In the genomic region with DNA sequence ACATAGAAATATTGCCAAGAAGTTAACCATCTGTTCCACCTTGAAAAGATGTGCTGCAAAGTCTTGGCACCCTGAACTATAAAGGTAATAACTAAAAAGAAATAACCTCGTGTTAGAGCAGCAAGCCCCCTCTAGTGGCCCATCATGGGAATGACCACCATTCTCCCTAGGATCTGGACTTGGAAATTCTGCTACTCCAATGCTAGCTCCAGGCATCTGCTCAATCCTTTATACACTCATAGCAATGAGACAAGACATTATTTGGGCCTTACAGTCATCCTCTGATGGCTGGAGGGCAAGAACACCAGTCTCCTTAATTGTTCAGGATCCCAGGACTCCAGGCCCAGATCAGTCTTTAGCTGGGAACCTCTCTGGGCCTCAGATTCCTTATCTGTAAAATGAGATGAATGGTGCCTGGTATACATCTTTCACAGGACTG, we compare ENCODE assay signal across 9 cellular contexts.
DNase-seq lines count a peak whose midpoint lies in the region; ATAC-seq and TF ChIP-seq lines count a peak whose summit lies in the region.
"Had no signal": no experiment of that assay in that cellular context is flagged by ENCODE, and none has a peak within 500 bp of the region (broad histone marks: within the 10 kb centered on the region; RNA-seq: fewer than 3 reads in every experiment).

No MANE protein-coding gene starts in this region.

- H3K4me3 Mint-ChIP-seq in activated CD4-positive, alpha-beta memory T cell treated with anti-CD3 and anti-CD28 coated beads, Interleukin-2, amount 10 ng/mL, durations not matched to agents 7 days and 5 days: no peak overlapping the region
- H3K4me3 Mint-ChIP-seq: central memory CD8-positive, alpha-beta T cell had no signal

- no peaks in the 10 kb centered on the region for H3K36me3 ChIP-seq in parathyroid adenoma (ENCODE audit: control insufficient read depth, insufficient read depth, low read length)

- H3K27me3 ChIP-seq in parathyroid adenoma (ENCODE audit: control insufficient read depth, insufficient read depth, low read length): no peaks in the 10 kb centered on the region

- peak; percentile 76 for ATAC-seq in HG02678 (IDR thresholded peaks at IDR 0.05; ENCODE audit: unreplicated experiment)
- no peak for ATAC-seq in HG02763 (IDR thresholded peaks at IDR 0.05; ENCODE audit: unreplicated experiment)

- no peaks in the 10 kb centered on the region for H3K36me3 Mint-ChIP-seq in activated CD4-positive, alpha-beta memory T cell treated with anti-CD3 and anti-CD28 coated beads, Interleukin-2, amount 10 ng/mL, durations not matched to agents 7 days and 5 days (ENCODE audit: low read depth)

- peak; percentile 17 to 28 for DNase-seq in activated CD4-positive, alpha-beta T cell treated with anti-CD3 and anti-CD28 coated beads for 24 hours (ENCODE audit: low read depth in 2 of 2)
- no peak for DNase-seq in activated CD4-positive, alpha-beta T cell treated with anti-CD3 and anti-CD28 coated beads for 1 hour
- DNase-seq in NCI-H345 (lab: John Stamatoyannopoulos, UW) (peak; percentile 51), foreskin melanocyte (peak; percentile 29)
- peak; percentile 31 for DNase-seq in activated CD4-positive, alpha-beta memory T cell treated with anti-CD3 and anti-CD28 coated beads, Interleukin-2, amount 10 ng/mL, durations not matched to agents 7 days and 5 days

- H3K27ac Mint-ChIP-seq in activated CD4-positive, alpha-beta memory T cell treated with anti-CD3 and anti-CD28 coated beads, Interleukin-2, amount 10 ng/mL, durations not matched to agents 7 days and 5 days: no peak overlapping the region

- no peak overlapping the region for H3K4me3 ChIP-seq in parathyroid adenoma (ENCODE audit: low read depth, low read length)

- H3K9me3 ChIP-seq in parathyroid adenoma (ENCODE audit: control insufficient read depth, low read length): no peaks in the 10 kb centered on the region

- no peaks in the 10 kb centered on the region for H3K27me3 Mint-ChIP-seq in activated CD4-positive, alpha-beta memory T cell treated with anti-CD3 and anti-CD28 coated beads, Interleukin-2, amount 10 ng/mL, durations not matched to agents 7 days and 5 days

- no peak overlapping the region for H3K4me2 ChIP-seq in parathyroid adenoma (ENCODE audit: low read length)

- H3K27ac ChIP-seq in parathyroid adenoma: no peak overlapping the region

- POLR2A ChIA-PET in activated CD4-positive, alpha-beta memory T cell treated with anti-CD3 and anti-CD28 coated beads, Interleukin-2, amount 10 ng/mL, durations not matched to agents 7 days and 5 days (lab: Charles Lee): no interaction called here

- peak; percentile 67 for TF ChIP-seq CTCF in parathyroid adenoma (IDR thresholded peaks at IDR 0.05)

- no peaks in the 10 kb centered on the region for H3K79me2 ChIP-seq in parathyroid adenoma

- no peaks in the 10 kb centered on the region for H3K4me1 ChIP-seq in parathyroid adenoma

- no peaks in the 10 kb centered on the region for H3K4me1 Mint-ChIP-seq in activated CD4-positive, alpha-beta memory T cell treated with anti-CD3 and anti-CD28 coated beads, Interleukin-2, amount 10 ng/mL, durations not matched to agents 7 days and 5 days
- H3K4me1 Mint-ChIP-seq: central memory CD8-positive, alpha-beta T cell had no signal

- H3K9ac ChIP-seq in parathyroid adenoma: no peak overlapping the region

- CTCF ChIA-PET in activated CD4-positive, alpha-beta memory T cell treated with anti-CD3 and anti-CD28 coated beads, Interleukin-2, amount 10 ng/mL, durations not matched to agents 7 days and 5 days (lab: Charles Lee): interaction anchor here (0.6 to 1.7 kb wide), 7 partner anchors 12 to 385 kb away, joined by 3 to 10 read pairs (median 5); a partner anchor contains a TSS

- H3K9me3 Mint-ChIP-seq in activated CD4-positive, alpha-beta memory T cell treated with anti-CD3 and anti-CD28 coated beads, Interleukin-2, amount 10 ng/mL, durations not matched to agents 7 days and 5 days: no peaks in the 10 kb centered on the region

- H2AFZ ChIP-seq in parathyroid adenoma: no peak overlapping the region
